ENCODE assay signal across 2 cellular contexts in genomic region chr1:119000371-119001180, GRCh38.
TF ChIP-seq lines count a peak whose summit lies in the region.

No MANE protein-coding gene starts in this region.

TF ChIP-seq in SK-N-SH, 30 proteins besides CTCF, POLR2A, EP300 and RAD21 (continued from another document):
- TF ChIP-seq, protein P1, sequence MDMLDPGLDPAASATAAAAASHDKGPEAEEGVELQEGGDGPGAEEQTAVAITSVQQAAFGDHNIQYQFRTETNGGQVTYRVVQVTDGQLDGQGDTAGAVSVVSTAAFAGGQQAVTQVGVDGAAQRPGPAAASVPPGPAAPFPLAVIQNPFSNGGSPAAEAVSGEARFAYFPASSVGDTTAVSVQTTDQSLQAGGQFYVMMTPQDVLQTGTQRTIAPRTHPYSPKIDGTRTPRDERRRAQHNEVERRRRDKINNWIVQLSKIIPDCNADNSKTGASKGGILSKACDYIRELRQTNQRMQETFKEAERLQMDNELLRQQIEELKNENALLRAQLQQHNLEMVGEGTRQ (IDR thresholded peaks at IDR 0.05; ENCODE audit: borderline replicate concordance, low read depth, low read length), result no peak

TF ChIP-seq in SK-N-SH treated with all-trans-retinoic acid at 6 μM for 48 hours, 23 proteins besides CTCF, POLR2A, EP300 and RAD21 (continued from another document):
- TF ChIP-seq CSRNP3 (CRISPR knock-in tag; IDR thresholded peaks at IDR 0.05), result no peak
